8 cellular contexts compared by ENCODE assay signal in genomic region chr17:40075216-40076100, GRCh38. TPM values are rescaled to one million over a fixed set of nuclear protein-coding genes. Genes with fewer than 3 reads are reported as not detected.
A peak's percentile ranks its signal among the peaks of the same experiment; 100 is the strongest.
DNase-seq lines count a peak whose midpoint lies in the region; ATAC-seq lines count a peak whose summit lies in the region.

No MANE protein-coding gene starts in this region.

- H3K9me3 Mint-ChIP-seq in T-cell = no peaks in the 10 kb centered on the region

- H3K36me3 Mint-ChIP-seq in T-cell = peaks cover 4% of the 10 kb centered on the region

- ATAC-seq in T-cell (replicated peaks in 1 of 4) (peak; percentile 72 to 85 (median 80)), sciatic nerve (peak; percentile 67), GM19397 (IDR thresholded peaks at IDR 0.05; ENCODE audit: unreplicated experiment) (no peak), GM18867 (IDR thresholded peaks at IDR 0.05; ENCODE audit: unreplicated experiment) (no peak)

- CTCF ChIA-PET in T-cell (lab: Charles Lee) = interaction anchor here (0.6 to 2.9 kb wide), 28 partner anchors 9 to 1132 kb away, joined by 3 to 30 read pairs (median 6); partner anchors contain the start of genes MED24 (in 2 of the 2), NR1D1 (in 1 of the 2), THRA (in 1 of the 2) and TOP2A (in 1 of the 2)

- H3K27ac Mint-ChIP-seq in T-cell = peak overlapping the region; percentile 71 to 74

- peak overlapping the region in 2 of 3 donors; percentile 36 to 47 for H3K4me3 Mint-ChIP-seq in T-cell

- intact Hi-C loops in sciatic nerve (cut with DNase I) = no loop called here

- H3K4me1 Mint-ChIP-seq in T-cell = peaks cover 35 to 53% (median 47%) of the 10 kb centered on the region in 3 donors

- DNase-seq in DMS53 treated with DMSO at 0.1 percent for 48 hours (lab: John Stamatoyannopoulos, UW; ENCODE audit: unreplicated experiment) = peak; percentile 36
- peak; percentile 70 to 77 for DNase-seq in Kasumi-1 (lab: John Stamatoyannopoulos, UW)
- peak in 30 of 34 experiments; percentile 32 to 72 (median 60) for DNase-seq in T-cell
- DNase-seq in amygdala (lab: John Stamatoyannopoulos, UW) = peak in 54 of 56 donors; percentile 43 to 92 (median 79)
- peak; percentile 72 for DNase-seq in hepatic stellate cell (ENCODE audit: low spot score)
- DNase-seq in sciatic nerve (ENCODE audit: low spot score) = peak; percentile 88

- POLR2A ChIA-PET in T-cell (lab: Charles Lee) = interaction anchor here in 1 of 2 donors (0.6 kb wide), 1 partner anchor 49 kb away, joined by 5 read pairs; no protein-coding TSS in a partner anchor

- no peaks in the 10 kb centered on the region for H3K27me3 Mint-ChIP-seq in T-cell

RNA-seq across cellular contexts. Expression of gene THRA, which starts 12.7 kb away (rescaled TPM):
- total RNA-seq in T-cell (10 to 100 TPM; 30.4 to 54.0 (median 48.9) TPM), sciatic nerve (72.0 TPM)

RNA-seq across cellular contexts. Expression of gene MED24, which starts 21.2 kb away (rescaled TPM):
- total RNA-seq in T-cell (100 to 1,000 TPM in 1 of 5 donors, 10 to 100 TPM in 4; 75.9 to 104 (median 87.0) TPM), sciatic nerve (74.7 TPM)

RNA-seq across cellular contexts. Expression of gene NR1D1, which starts 24.9 kb away (rescaled TPM):
- total RNA-seq in T-cell (10 to 100 TPM; 11.5 to 33.6 (median 21.9) TPM), sciatic nerve (69.8 TPM)

RNA-seq across cellular contexts. Expression of gene MSL1, which starts 46.3 kb away (rescaled TPM):
- total RNA-seq in T-cell = 100 to 1,000 TPM; 106 to 136 (median 115) TPM
- 108 TPM for total RNA-seq in sciatic nerve

Comparison
In these comparisons a context has a peak if more than half of its experiments do, and no peak if none do; other contexts are left out.
1. DNase-seq: peak in every context shown above with its lines; median percentile 88 in sciatic nerve; 79 in amygdala; 74 in Kasumi-1; 72 in hepatic stellate cell; 60 in T-cell; 36 in DMS53 treated with DMSO at 0.1 percent for 48 hours.
2. ATAC-seq: peak in T-cell (4 of 4) and sciatic nerve (single experiment); none in GM19397 (single experiment) and GM18867 (single experiment).